Comparison of ENCODE assay signal across 10 cellular contexts in genomic region chr9:16884952-16885513, GRCh38. TPM values are rescaled to one million over a fixed set of nuclear protein-coding genes. Genes with fewer than 3 reads are reported as not detected.
A peak's percentile ranks its signal among the peaks of the same experiment; 100 is the strongest.
DNase-seq lines count a peak whose midpoint lies in the region; ATAC-seq and TF ChIP-seq lines count a peak whose summit lies in the region.
"Had no signal": no experiment of that assay in that cellular context is flagged by ENCODE, and none has a peak within 500 bp of the region (broad histone marks: within the 10 kb centered on the region; RNA-seq: fewer than 3 reads in every experiment).

No MANE protein-coding gene starts in this region.

- peaks cover 4 to 21% (median 5%) of the 10 kb centered on the region in 3 donors for H3K4me1 ChIP-seq in gastroesophageal sphincter
- H3K4me1 ChIP-seq: parathyroid adenoma had no signal

- ATAC-seq in gastroesophageal sphincter, result peak; percentile 81
- ATAC-seq in GM19397 (IDR thresholded peaks at IDR 0.05; ENCODE audit: unreplicated experiment), result no peak

- H3K27me3 ChIP-seq in gastroesophageal sphincter, result no peaks in the 10 kb centered on the region

- WGBS in gastroesophageal sphincter (ENCODE audit: low coverage in 1 of 2), 2 donors, result 7 to 23% methylated on average over 3 of the region's 5 CpGs

- TF ChIP-seq CTCF in gastroesophageal sphincter (IDR thresholded peaks at IDR 0.05), result no peak

- no peak for TF ChIP-seq POLR2A in gastroesophageal sphincter (IDR thresholded peaks at IDR 0.05)

- no peak for TF ChIP-seq EP300 in gastroesophageal sphincter (IDR thresholded peaks at IDR 0.05)

- intact Hi-C loops in posterior vena cava (cut with DNase I), result no loop called here

- no peaks in the 10 kb centered on the region for H3K9me3 ChIP-seq in gastroesophageal sphincter

- peak overlapping the region in 3 of 4 donors; percentile 17 to 38 (median 19) for H3K27ac ChIP-seq in gastroesophageal sphincter
- H3K27ac ChIP-seq: parathyroid adenoma had no signal

- H3K4me3 ChIP-seq in gastroesophageal sphincter, result no peak overlapping the region

- DNase-seq in A172 (ENCODE audit: low spot score) (peak; percentile 66), H4 (ENCODE audit: low spot score) (peak; percentile 73), SHP77 (lab: John Stamatoyannopoulos, UW) (peak; percentile 62 to 77), middle frontal gyrus (ENCODE audit: extremely low spot score, low spot score) (no peak), posterior vena cava (ENCODE audit: low spot score) (no peak)
- DNase-seq in stimulated activated naive CD4-positive, alpha-beta T cell treated with Interleukin-2 at 50 U/mL for 16 hours (lab: John Stamatoyannopoulos, UW), result no peak
- DNase-seq: activated B cell treated with CpG ODN at 0.5 μM for 24 hours had no signal

- no peaks in the 10 kb centered on the region for H3K36me3 ChIP-seq in gastroesophageal sphincter

RNA-seq across cellular contexts. Expression of gene BNC2, which starts 14.6 kb away (rescaled TPM):
- total RNA-seq in A172 (2014; rRNA removed; shearing (Covaris generic)), result 9.9 and 10.9 TPM in 2 replicates
- 1.2 and 2.7 TPM in 2 replicates for total RNA-seq in H4 (2014; rRNA removed; shearing (Covaris generic))
- total RNA-seq in gastroesophageal sphincter (100 to 1,000 TPM in 2 of 4 donors, 10 to 100 TPM in 2; 90.2 to 130 (median 100.0) TPM), posterior vena cava (10 to 100 TPM; 61.2 to 76.0 TPM)
- total RNA-seq: activated B cell treated with CpG ODN at 0.5 μM for 24 hours had no signal

Comparison
In these comparisons a context has a peak if more than half of its experiments do, and no peak if none do; other contexts are left out.
1. DNase-seq: peak in A172 (single experiment), H4 (single experiment) and SHP77 (2 of 2); none in middle frontal gyrus (single experiment), posterior vena cava (single experiment) and stimulated activated naive CD4-positive, alpha-beta T cell treated with Interleukin-2 at 50 U/mL for 16 hours (single experiment).